ENCODE assay signal across 8 cellular contexts in genomic region chr1:3858231-3858981, GRCh38. TPM values are rescaled to one million over a fixed set of nuclear protein-coding genes. Genes with fewer than 3 reads are reported as not detected.
DNase-seq lines count a peak whose midpoint lies in the region; ATAC-seq, FAIRE-seq and TF ChIP-seq lines count a peak whose summit lies in the region.

No MANE protein-coding gene starts in this region.

- POLR2A ChIA-PET in CD8-positive, alpha-beta T cell (lab: Charles Lee): interaction anchor here (1.1 to 2.5 kb wide), 2 partner anchors 25 to 42 kb away, joined by 3 to 27 read pairs; partner anchors contain the start of gene C1orf174
- POLR2A ChIA-PET in activated B cell treated with CpG ODN at 0.5 μM for 24 hours (lab: Charles Lee): interaction anchor here (1.8 to 2.0 kb wide), 2 partner anchors 42 to 63 kb away, joined by 5 to 20 read pairs; partner anchors contain the start of genes C1orf174 and LRRC47

- no peak overlapping the region for H3K27ac Mint-ChIP-seq in CD8-positive, alpha-beta T cell
- H3K27ac Mint-ChIP-seq in activated B cell treated with CpG ODN at 0.5 μM for 24 hours: no peak overlapping the region

- no peak for TF ChIP-seq CTCF in CD8-positive, alpha-beta T cell (IDR thresholded peaks at IDR 0.05)
- TF ChIP-seq CTCF in activated B cell treated with CpG ODN at 0.5 μM for 24 hours (IDR thresholded peaks at IDR 0.05): no peak
- TF ChIP-seq CTCF in foreskin keratinocyte (conservative IDR thresholded peaks at IDR 0.05): peak; percentile 54
- TF ChIP-seq CTCF in pancreas (IDR thresholded peaks at IDR 0.05): no peak
- no peak for TF ChIP-seq CTCF in BE2C (IDR thresholded peaks at IDR 0.05; ENCODE audit: low read depth, low read length)

- no peaks in the 10 kb centered on the region for H3K36me3 ChIP-seq in CD8-positive, alpha-beta T cell (ENCODE audit: insufficient read depth, low read length)
- H3K36me3 ChIP-seq in pancreas (no peaks in the 10 kb centered on the region), BE2C (no peaks in the 10 kb centered on the region)

- no peak for ATAC-seq in CD8-positive, alpha-beta T cell
- ATAC-seq in activated B cell treated with CpG ODN at 0.5 μM for 24 hours (ENCODE audit: low read depth) (no peak), foreskin keratinocyte (peak; percentile 6), pancreas (peak in 3 of 4 donors; percentile 14 to 40 (median 29)), HG03378 (IDR thresholded peaks at IDR 0.05; ENCODE audit: unreplicated experiment) (no peak)

- no peaks in the 10 kb centered on the region for H3K27me3 ChIP-seq in CD8-positive, alpha-beta T cell (ENCODE audit: insufficient read depth, low read length)
- H3K27me3 ChIP-seq in foreskin keratinocyte (no peaks in the 10 kb centered on the region), pancreas (no peaks in the 10 kb centered on the region), BE2C (no peaks in the 10 kb centered on the region)

- intact Hi-C loops in CD8-positive, alpha-beta T cell (cut with DNase I, micrococcal nuclease): no loop called here
- intact Hi-C loops in activated B cell treated with CpG ODN at 0.5 μM for 24 hours (cut with micrococcal nuclease): no loop called here
- intact Hi-C loops in pancreas (cut with DNase I): no loop called here
- intact Hi-C loops in posterior vena cava (cut with DNase I): no loop called here

- H3K4me1 Mint-ChIP-seq in CD8-positive, alpha-beta T cell (ENCODE audit: low read depth): peaks cover 40% of the 10 kb centered on the region
- H3K4me1 Mint-ChIP-seq in activated B cell treated with CpG ODN at 0.5 μM for 24 hours: peaks cover 31% of the 10 kb centered on the region

- peak overlapping the region; percentile 98 for H3K4me3 ChIP-seq in CD8-positive, alpha-beta T cell (ENCODE audit: low read depth, low read length)
- peak overlapping the region; percentile 84 to 97 (median 96) for H3K4me3 ChIP-seq in pancreas
- no peak overlapping the region for H3K4me3 ChIP-seq in BE2C (ENCODE audit: low read depth, low read length)

- H3K27me3 Mint-ChIP-seq in CD8-positive, alpha-beta T cell (ENCODE audit: low read depth): no peaks in the 10 kb centered on the region
- no peaks in the 10 kb centered on the region for H3K27me3 Mint-ChIP-seq in activated B cell treated with CpG ODN at 0.5 μM for 24 hours

- no peaks in the 10 kb centered on the region for H3K9me3 Mint-ChIP-seq in CD8-positive, alpha-beta T cell
- no peaks in the 10 kb centered on the region for H3K9me3 Mint-ChIP-seq in activated B cell treated with CpG ODN at 0.5 μM for 24 hours

- H3K36me3 Mint-ChIP-seq in CD8-positive, alpha-beta T cell: peaks cover 16% of the 10 kb centered on the region
- H3K36me3 Mint-ChIP-seq in activated B cell treated with CpG ODN at 0.5 μM for 24 hours (ENCODE audit: low read depth): peaks cover 9% of the 10 kb centered on the region

- CTCF ChIA-PET in CD8-positive, alpha-beta T cell (lab: Charles Lee): interaction anchor here (0.7 to 1.2 kb wide), 2 partner anchors 37 to 45 kb away, joined by 3 read pairs; no protein-coding TSS in a partner anchor
- CTCF ChIA-PET in activated B cell treated with CpG ODN at 0.5 μM for 24 hours (lab: Charles Lee): interaction anchor here (1.1 kb wide), 1 partner anchor 41 kb away, joined by 5 read pairs; the partner anchor contains the start of gene C1orf174

- no peaks in the 10 kb centered on the region for H3K9me3 ChIP-seq in CD8-positive, alpha-beta T cell (ENCODE audit: low read length)
- no peaks in the 10 kb centered on the region for H3K9me3 ChIP-seq in pancreas
- H3K9me3 ChIP-seq in BE2C: no peaks in the 10 kb centered on the region

- DNase-seq in CD8-positive, alpha-beta T cell: peak in 1 of 7 experiments; percentile 32
- peak; percentile 55 for DNase-seq in HT-29 (ENCODE audit: low spot score)
- DNase-seq in activated B cell treated with CpG ODN at 0.5 μM for 24 hours: no peak
- peak in 1 of 2 donors; percentile 36 for DNase-seq in foreskin keratinocyte
- DNase-seq in pancreas: peak in 5 of 6 donors; percentile 23 to 72 (median 53)
- no peak for DNase-seq in posterior vena cava (ENCODE audit: low spot score)
- no peak for DNase-seq in BE2C

- FAIRE-seq in pancreas (lab: Jason Lieb, UNC): no peak

- peak overlapping the region; percentile 98 for H3K4me3 Mint-ChIP-seq in CD8-positive, alpha-beta T cell
- peak overlapping the region; percentile 95 for H3K4me3 Mint-ChIP-seq in activated B cell treated with CpG ODN at 0.5 μM for 24 hours

- peaks cover 27% of the 10 kb centered on the region for H3K4me1 ChIP-seq in CD8-positive, alpha-beta T cell (ENCODE audit: insufficient read depth, low read length)
- H3K4me1 ChIP-seq in foreskin keratinocyte (no peaks in the 10 kb centered on the region), pancreas (peaks cover 13 to 17% (median 17%) of the 10 kb centered on the region in 3 donors), BE2C (no peaks in the 10 kb centered on the region)

- H3K27ac ChIP-seq in CD8-positive, alpha-beta T cell (ENCODE audit: low read depth, low read length): no peak overlapping the region
- no peak overlapping the region for H3K27ac ChIP-seq in foreskin keratinocyte
- H3K27ac ChIP-seq in pancreas: no peak overlapping the region

- WGBS in pancreas, 2 donors: 44 to 50% methylated on average over 33 to 34 of the region's 34 CpGs

RNA-seq across cellular contexts. Expression of gene DFFB, which starts 1.1 kb away (rescaled TPM):
- total RNA-seq in CD8-positive, alpha-beta T cell: 1 to 10 TPM; 3.4 to 3.7 TPM
- total RNA-seq in HT-29 (2014; rRNA removed; shearing (Covaris generic)): 12.9 and 14.2 TPM in 2 replicates
- 9.3 and 10.5 TPM in 2 replicates for total RNA-seq in activated B cell treated with CpG ODN at 0.5 μM for 24 hours
- 4.7 and 5.9 TPM in 2 replicates for total RNA-seq in foreskin keratinocyte
- polyA plus RNA-seq in foreskin keratinocyte: 3.9 and 4.3 TPM in 2 replicates
- total RNA-seq in pancreas: 1 to 10 TPM; 3.3 to 6.4 (median 4.3) TPM
- polyA plus RNA-seq in pancreas: 1 to 10 TPM; 7.3 to 8.6 TPM
- total RNA-seq in posterior vena cava: 1 to 10 TPM; 4.8 to 5.2 TPM
- polyA plus RNA-seq in BE2C (2012; ENCODE audit: insufficient read depth, insufficient read length, low read depth): 4.3 TPM

RNA-seq across cellular contexts. Expression of gene CEP104, which starts 1.4 kb away (rescaled TPM):
- total RNA-seq in CD8-positive, alpha-beta T cell: 10 to 100 TPM; 15.5 to 16.8 TPM
- total RNA-seq in HT-29 (2014; rRNA removed; shearing (Covaris generic)): 22.7 and 31.3 TPM in 2 replicates
- 38.0 and 45.1 TPM in 2 replicates for total RNA-seq in activated B cell treated with CpG ODN at 0.5 μM for 24 hours
- total RNA-seq in foreskin keratinocyte: 24.3 and 25.0 TPM in 2 replicates
- polyA plus RNA-seq in foreskin keratinocyte: 16.5 and 17.7 TPM in 2 replicates
- 10 to 100 TPM; 22.6 to 37.7 (median 26.4) TPM for total RNA-seq in pancreas
- polyA plus RNA-seq in pancreas: 10 to 100 TPM in 1 of 2 donors, 1 to 10 TPM in 1; 9.2 to 10.3 TPM
- 10 to 100 TPM; 40.1 to 57.9 TPM for total RNA-seq in posterior vena cava
- 14.4 TPM for polyA plus RNA-seq in BE2C (2012; ENCODE audit: insufficient read depth, insufficient read length, low read depth)

RNA-seq across cellular contexts. Expression of gene C1orf174, which starts 41.7 kb away (rescaled TPM):
- total RNA-seq in CD8-positive, alpha-beta T cell: 10 to 100 TPM; 19.1 to 20.9 TPM
- 26.4 and 30.8 TPM in 2 replicates for total RNA-seq in HT-29 (2014; rRNA removed; shearing (Covaris generic))
- total RNA-seq in activated B cell treated with CpG ODN at 0.5 μM for 24 hours: 26.2 and 27.5 TPM in 2 replicates
- 35.7 and 41.1 TPM in 2 replicates for total RNA-seq in foreskin keratinocyte
- 27.5 and 32.8 TPM in 2 replicates for polyA plus RNA-seq in foreskin keratinocyte
- 10 to 100 TPM in 1 of 6 donors, 1 to 10 TPM in 5; 6.7 to 11.6 (median 9.0) TPM for total RNA-seq in pancreas
- polyA plus RNA-seq in pancreas: 10 to 100 TPM in 1 of 2 donors, 1 to 10 TPM in 1; 9.0 to 11.4 TPM
- total RNA-seq in posterior vena cava: 10 to 100 TPM; 18.7 to 20.4 TPM
- 18.3 TPM for polyA plus RNA-seq in BE2C (2012; ENCODE audit: insufficient read depth, insufficient read length, low read depth)

Comparison
In these comparisons a context has a peak if more than half of its experiments do, and no peak if none do; other contexts are left out.
1. ATAC-seq: peak in foreskin keratinocyte (single experiment) and pancreas (3 of 4); none in CD8-positive, alpha-beta T cell (single experiment), activated B cell treated with CpG ODN at 0.5 μM for 24 hours (single experiment) and HG03378 (single experiment).
2. DNase-seq: peak in HT-29 (single experiment) and pancreas (5 of 6); none in activated B cell treated with CpG ODN at 0.5 μM for 24 hours (single experiment), posterior vena cava (single experiment) and BE2C (single experiment).